Comparison of ENCODE assay signal across 11 cellular contexts in genomic region chr12:41205070-41205715, GRCh38. TPM values are rescaled to one million over a fixed set of nuclear protein-coding genes. Genes with fewer than 3 reads are reported as not detected.
DNase-seq lines count a peak whose midpoint lies in the region; ATAC-seq, FAIRE-seq and TF ChIP-seq lines count a peak whose summit lies in the region.
"Had no signal": no experiment of that assay in that cellular context is flagged by ENCODE, and none has a peak within 500 bp of the region (broad histone marks: within the 10 kb centered on the region; RNA-seq: fewer than 3 reads in every experiment).

No MANE protein-coding gene starts in this region.

- DNase-seq in GM12865 (ENCODE audit: low read depth) (no peak), body of pancreas (no peak), pancreas (no peak), DMS153 (lab: John Stamatoyannopoulos, UW) (no peak), HT-29 (ENCODE audit: low spot score) (no peak), type B pancreatic cell (ENCODE audit: extremely low spot score, unreplicated experiment) (no peak), GDM1 (lab: John Stamatoyannopoulos, UW) (no peak)
- DNase-seq: activated gamma-delta T cell treated with Interleukin-2 at 50 U/mL for 16 hours, NCI-H2171 had no signal

- H3K36me3 ChIP-seq in body of pancreas (replicated peaks in 1 of 2; ENCODE audit: insufficient read depth in 1 of 2, low read depth in 2 of 2): no peaks in the 10 kb centered on the region
- H3K36me3 ChIP-seq in pancreas: no peaks in the 10 kb centered on the region

- H3K9me3 ChIP-seq in body of pancreas (no peaks in the 10 kb centered on the region), pancreas (no peaks in the 10 kb centered on the region)

- peaks cover 5% of the 10 kb centered on the region for H3K4me1 Mint-ChIP-seq in type B pancreatic cell (ENCODE audit: unreplicated experiment)

- WGBS in body of pancreas, 2 donors: 33 to 35% methylated on average over 4 of the region's 4 CpGs
- WGBS in pancreas, 2 donors: 35 to 48% methylated on average over 4 of the region's 4 CpGs

- ATAC-seq in HG03097 (IDR thresholded peaks at IDR 0.05; ENCODE audit: low FRiP score, unreplicated experiment): peak; percentile 59
- peak; percentile 15 for ATAC-seq in body of pancreas
- ATAC-seq in pancreas: peak in 3 of 4 donors; percentile 31 to 71 (median 63)

- H3K4me1 ChIP-seq in body of pancreas (no peaks in the 10 kb centered on the region), pancreas (no peaks in the 10 kb centered on the region)

- no peaks in the 10 kb centered on the region for H3K9me3 Mint-ChIP-seq in type B pancreatic cell
- H3K9me3 Mint-ChIP-seq: T-helper 2 cell treated with Interferon-gamma antibody and Interleukin-4, amounts not matched to agents 5 μg/mL and 100 μg/mL, for 36 hours had no signal

- TF ChIP-seq CTCF in GM12865 (IDR thresholded peaks at IDR 0.05; ENCODE audit: insufficient read depth, low read depth, low read length, missing control alignments): no peak
- no peak for TF ChIP-seq CTCF in body of pancreas (IDR thresholded peaks at IDR 0.05)
- TF ChIP-seq CTCF in pancreas (IDR thresholded peaks at IDR 0.05): no peak
- no peak for TF ChIP-seq CTCF in type B pancreatic cell (conservative IDR thresholded peaks at IDR 0.05)

- no peak for FAIRE-seq in pancreas (lab: Jason Lieb, UNC)

- TF ChIP-seq POLR2A in body of pancreas (IDR thresholded peaks at IDR 0.05): no peak

- peaks cover 10% of the 10 kb centered on the region for H3K27me3 Mint-ChIP-seq in type B pancreatic cell

- no peak overlapping the region for H3K27ac Mint-ChIP-seq in type B pancreatic cell
- H3K27ac Mint-ChIP-seq: T-helper 2 cell treated with Interferon-gamma antibody and Interleukin-4, amounts not matched to agents 5 μg/mL and 100 μg/mL, for 36 hours had no signal

- H3K27ac ChIP-seq in body of pancreas: no peak overlapping the region
- H3K27ac ChIP-seq in pancreas: no peak overlapping the region

- H3K27me3 ChIP-seq in body of pancreas (no peaks in the 10 kb centered on the region), pancreas (no peaks in the 10 kb centered on the region)

- no peak overlapping the region for H3K4me3 Mint-ChIP-seq in type B pancreatic cell
- H3K4me3 Mint-ChIP-seq: T-helper 2 cell treated with Interferon-gamma antibody and Interleukin-4, amounts not matched to agents 5 μg/mL and 100 μg/mL, for 36 hours had no signal

- intact Hi-C loops in body of pancreas (cut with DNase I) (no loop called here), pancreas (cut with DNase I) (no loop called here)

- peak overlapping the region; percentile 1; the same call in 1 of the 2 replicates for H3K4me3 ChIP-seq in GM12865 (ENCODE audit: low read depth, low read length)
- H3K4me3 ChIP-seq in body of pancreas: no peak overlapping the region
- no peak overlapping the region for H3K4me3 ChIP-seq in pancreas

- no peaks in the 10 kb centered on the region for H3K36me3 Mint-ChIP-seq in type B pancreatic cell

RNA-seq across cellular contexts. Expression of gene PDZRN4, which starts 17.1 kb away (rescaled TPM):
- under 1 TPM; 0.52 to 0.99 TPM for total RNA-seq in body of pancreas
- under 1 TPM in 2 of 6 donors, not detected in 4; 0.12 to 0.26 TPM for total RNA-seq in pancreas
- polyA plus RNA-seq in pancreas: under 1 TPM; 0.23 TPM
- not detected in 2 replicates for total RNA-seq in HT-29 (2014; rRNA removed; shearing (Covaris generic))
- 0.86 and 2.3 TPM in 2 replicates for total RNA-seq in type B pancreatic cell (ENCODE audit: low replicate concordance)
